In the genomic region with DNA sequence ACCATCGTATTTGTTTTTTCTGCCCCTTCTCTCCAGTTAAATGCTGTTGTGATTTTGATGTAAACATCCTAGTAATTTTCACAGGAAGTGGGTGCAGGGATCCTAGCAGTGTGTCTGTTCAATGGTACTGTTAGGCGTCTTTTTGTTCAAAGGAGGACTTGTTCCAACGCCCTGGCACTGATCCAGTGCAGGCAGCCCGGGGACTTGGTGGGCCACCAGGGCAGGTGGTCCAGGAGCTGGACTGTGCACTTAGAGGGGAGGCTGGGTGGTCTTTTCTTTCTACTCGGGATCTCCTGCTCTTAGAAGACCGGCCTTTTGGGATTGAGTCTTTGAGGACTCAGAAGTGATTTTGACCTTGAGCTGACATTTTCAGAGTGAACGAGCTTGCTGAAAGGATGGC, we compare ENCODE assay signal across 16 cellular contexts. TPM values are rescaled to one million over a fixed set of nuclear protein-coding genes. Genes with fewer than 3 reads are reported as not detected.
"Had no signal": no experiment of that assay in that cellular context is flagged by ENCODE, and none has a peak within 500 bp of the region (broad histone marks: within the 10 kb centered on the region; RNA-seq: fewer than 3 reads in every experiment).

No MANE protein-coding gene starts in this region.

- H3K4me3 ChIP-seq: breast epithelium, esophagus squamous epithelium, heart left ventricle, left ventricle myocardium inferior, upper lobe of right lung had no signal

- ATAC-seq: activated T-cell treated with anti-CD3 and anti-CD28 coated beads, Interleukin-2, amount 50 U/mL, for 72 hours; heart left ventricle; upper lobe of right lung had no signal

- H3K9me3 Mint-ChIP-seq: activated T-cell treated with anti-CD3 and anti-CD28 coated beads, Interleukin-2, amount 50 U/mL, for 72 hours had no signal

- H3K27ac Mint-ChIP-seq: activated naive CD8-positive, alpha-beta T cell treated with anti-CD3 and anti-CD28 coated beads, Interleukin-2, amount 10 ng/mL, durations not matched to agents 7 days and 5 days; activated T-cell treated with anti-CD3 and anti-CD28 coated beads, Interleukin-2, amount 50 U/mL, for 72 hours had no signal

- H3K36me3 Mint-ChIP-seq: activated naive CD8-positive, alpha-beta T cell treated with anti-CD3 and anti-CD28 coated beads, Interleukin-2, amount 10 ng/mL, durations not matched to agents 7 days and 5 days had no signal

- DNase-seq: activated naive CD8-positive, alpha-beta T cell treated with anti-CD3 and anti-CD28 coated beads, Interleukin-2, amount 10 ng/mL, durations not matched to agents 7 days and 5 days; activated T-cell treated with anti-CD3 and anti-CD28 coated beads, Interleukin-2, amount 50 U/mL, for 72 hours; esophagus squamous epithelium; foreskin fibroblast; heart left ventricle; left ventricle myocardium inferior; mesenchymal stem cell; stimulated activated CD4-positive, alpha-beta T cell treated with anti-CD3 and anti-CD28 coated beads, Interleukin-12 subunit alpha, Interleukin-12 subunit beta, amount 100 ng/mL, for 4 hours; stimulated activated naive CD4-positive, alpha-beta T cell treated with Interleukin-2 at 50 U/mL for 16 hours; upper lobe of right lung had no signal

- H3K36me3 ChIP-seq: breast epithelium, esophagus squamous epithelium, heart left ventricle, left ventricle myocardium inferior, upper lobe of right lung had no signal

- H3K4me1 ChIP-seq: breast epithelium, esophagus squamous epithelium, heart left ventricle, left ventricle myocardium inferior, upper lobe of right lung had no signal

- H3K27ac ChIP-seq: breast epithelium, esophagus squamous epithelium, heart left ventricle, left ventricle myocardium inferior, upper lobe of right lung had no signal

- H3K4me3 Mint-ChIP-seq: activated naive CD8-positive, alpha-beta T cell treated with anti-CD3 and anti-CD28 coated beads, Interleukin-2, amount 10 ng/mL, durations not matched to agents 7 days and 5 days; activated T-cell treated with anti-CD3 and anti-CD28 coated beads, Interleukin-2, amount 50 U/mL, for 72 hours had no signal

- H3K9me3 ChIP-seq: breast epithelium, esophagus squamous epithelium, upper lobe of right lung had no signal

RNA-seq across cellular contexts. Expression of a gene that starts 41.1 kb away (rescaled TPM):
- total RNA-seq: activated naive CD8-positive, alpha-beta T cell treated with anti-CD3 and anti-CD28 coated beads, Interleukin-2, amount 10 ng/mL, durations not matched to agents 7 days and 5 days; activated T-cell treated with anti-CD3 and anti-CD28 coated beads, Interleukin-2, amount 50 U/mL, for 72 hours; breast epithelium; chondrocyte; dermis microvascular lymphatic vessel endothelial cell; esophagus squamous epithelium; left ventricle myocardium inferior; pulmonary artery endothelial cell; T-helper 2 cell treated with Interferon-gamma antibody and Interleukin-4, amounts not matched to agents 100 ng/mL and 5 ng/mL, for 36 hours; upper lobe of right lung had no signal
- polyA plus RNA-seq: heart left ventricle, neural cell had no signal
